Comparison of ENCODE assay signal across 9 cellular contexts in the genomic region with DNA sequence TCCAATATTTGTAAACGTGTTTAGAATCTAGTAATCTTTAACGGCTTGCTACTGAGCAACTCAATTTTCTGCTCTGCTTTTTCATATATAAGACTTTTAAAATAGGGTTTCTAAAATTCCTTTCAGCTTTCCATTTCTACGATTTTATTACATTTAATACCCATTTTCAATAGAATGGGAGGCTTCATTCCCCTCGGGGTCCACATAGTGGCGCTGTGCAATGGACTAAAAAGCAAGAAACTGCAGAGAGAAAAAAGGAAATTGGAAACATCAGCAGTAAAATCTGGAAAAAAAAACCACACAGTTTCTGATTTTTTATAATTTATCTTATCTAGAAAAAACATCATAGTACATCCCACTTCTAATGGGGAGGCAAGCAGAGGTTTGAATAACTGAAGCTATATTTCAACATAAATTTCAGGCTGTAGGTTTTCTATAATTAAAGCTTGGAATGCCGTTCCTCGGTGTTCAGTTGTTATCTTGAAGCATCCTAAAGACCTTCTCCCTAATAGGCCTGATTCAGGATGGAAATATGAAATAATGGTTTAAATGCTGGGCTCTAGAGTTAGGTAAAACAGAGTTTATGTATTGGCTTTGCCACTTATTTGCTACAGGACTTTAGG. TPM values are rescaled to one million over a fixed set of nuclear protein-coding genes. Genes with fewer than 3 reads are reported as not detected.
DNase-seq lines count a peak whose midpoint lies in the region; ATAC-seq, FAIRE-seq and TF ChIP-seq lines count a peak whose summit lies in the region.
"Had no signal": no experiment of that assay in that cellular context is flagged by ENCODE, and none has a peak within 500 bp of the region (broad histone marks: within the 10 kb centered on the region; RNA-seq: fewer than 3 reads in every experiment).

No MANE protein-coding gene starts in this region.

- H3K9me3 ChIP-seq in heart left ventricle: no peaks in the 10 kb centered on the region

- FAIRE-seq in A204.1 (lab: Jason Lieb, UNC): peak; percentile 97

- WGBS in heart left ventricle, 4 donors: 18 to 19% (median 19%) methylated on average over 7 of the region's 7 CpGs

- H3K4me1 ChIP-seq in heart left ventricle: peaks cover 0 to 7% (median 0%) of the 10 kb centered on the region in 12 donors

- H3K36me3 ChIP-seq in heart left ventricle: no peaks in the 10 kb centered on the region

- intact Hi-C loops in heart left ventricle (cut with DNase I): loop anchor here in 9 of 10 donors (1.0 to 10.0 kb wide), 6 partner anchors 156 to 191 kb away; no protein-coding TSS in a partner anchor

- ATAC-seq in heart left ventricle: no peak
- no peak for ATAC-seq in HG03442 (IDR thresholded peaks at IDR 0.05; ENCODE audit: unreplicated experiment)

- peak; percentile 52 for DNase-seq in GM12865 (ENCODE audit: low read depth)
- DNase-seq in NCI-H748 treated with DMSO at 0.1 percent for 48 hours (lab: John Stamatoyannopoulos, UW): peak; percentile 2
- DNase-seq in activated T-helper 9 cell treated with anti-CD3 and anti-CD28 coated beads, Interleukin-2, amount 50 U/mL, for 16 hours (ENCODE audit: low read depth): peak; percentile 7
- DNase-seq in heart left ventricle: peak in 3 of 5 donors; percentile 18 to 36 (median 28)
- peak; percentile 29 for DNase-seq in stimulated activated CD4-positive, alpha-beta T cell treated with anti-CD3 and anti-CD28 coated beads, Interleukin-1b, Interleukin-23, amount 100 ng/mL, for 48 hours
- DNase-seq in GM19238 (ENCODE audit: insufficient read length, low spot score): no peak
- DNase-seq: activated naive CD8-positive, alpha-beta T cell treated with anti-CD3 and anti-CD28 coated beads, Interleukin-2, amount 10 ng/mL, durations not matched to agents 7 days and 5 days had no signal

- peaks cover 0 to 64% (median 13%) of the 10 kb centered on the region in 9 donors for H3K27me3 ChIP-seq in heart left ventricle

- peak overlapping the region in 1 of 12 donors; percentile 57 for H3K27ac ChIP-seq in heart left ventricle

- TF ChIP-seq POLR2A in heart left ventricle (IDR thresholded peaks at IDR 0.05): no peak

- TF ChIP-seq CTCF in GM12865 (IDR thresholded peaks at IDR 0.05; ENCODE audit: insufficient read depth, low read depth, low read length, missing control alignments) (peak; percentile 71), heart left ventricle (IDR thresholded peaks at IDR 0.05) (peak; percentile 61 to 89 (median 74))

- H3K4me3 ChIP-seq in GM12865 (ENCODE audit: low read depth, low read length): no peak overlapping the region
- H3K4me3 ChIP-seq in heart left ventricle: peak overlapping the region in 2 of 12 donors; percentile 6 to 21

RNA-seq across cellular contexts. Expression of a gene that starts 18.7 kb away (rescaled TPM):
- total RNA-seq in heart left ventricle: 1 to 10 TPM in 5 of 9 donors, under 1 TPM in 4; 0.50 to 2.3 (median 1.1) TPM
- under 1 TPM; 0.54 to 0.61 TPM for polyA plus RNA-seq in heart left ventricle

RNA-seq across cellular contexts. Expression of a gene that starts 25.5 kb away (rescaled TPM):
- total RNA-seq in heart left ventricle: 1 to 10 TPM in 2 of 9 donors, under 1 TPM in 1, not detected in 6; 0.23 to 2.2 (median 1.8) TPM
- polyA plus RNA-seq in heart left ventricle: under 1 TPM in 1 of 2 donors, not detected in 1; 0.08 TPM
